Comparison of ENCODE assay signal across 7 cellular contexts in the genomic region with DNA sequence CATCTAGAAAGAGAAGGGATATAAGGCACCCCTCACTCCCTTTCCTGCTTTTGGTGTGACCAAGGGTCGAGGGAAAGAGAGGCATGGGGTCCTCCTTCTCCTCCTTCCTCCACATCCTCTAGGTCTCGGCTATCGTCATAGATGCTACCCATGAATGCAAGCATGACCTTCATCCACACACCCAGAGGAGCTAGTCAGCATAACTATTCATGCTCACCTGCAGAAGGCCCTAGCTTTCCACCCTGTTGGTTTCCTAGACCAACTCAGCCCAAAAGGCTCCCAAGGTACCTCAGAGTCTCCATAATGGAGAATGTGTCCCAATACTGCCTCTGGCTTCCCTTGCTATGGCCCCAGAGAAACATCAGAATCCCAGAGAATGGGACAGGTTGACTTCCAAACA.
"Had no signal": no experiment of that assay in that cellular context is flagged by ENCODE, and none has a peak within 500 bp of the region (broad histone marks: within the 10 kb centered on the region; RNA-seq: fewer than 3 reads in every experiment).

No MANE protein-coding gene starts in this region.

- H3K4me3 ChIP-seq: GM23338 had no signal

- H2AFZ ChIP-seq: GM23338 had no signal

- DNase-seq: H9, HCEC 1CT, KG1 had no signal

- ATAC-seq: GM23338 had no signal

- FAIRE-seq: H1, H54, HTR-8/SVneo had no signal

- H3K4me2 ChIP-seq: GM23338 had no signal
